ENCODE assay signal across 26 cellular contexts in the genomic region with DNA sequence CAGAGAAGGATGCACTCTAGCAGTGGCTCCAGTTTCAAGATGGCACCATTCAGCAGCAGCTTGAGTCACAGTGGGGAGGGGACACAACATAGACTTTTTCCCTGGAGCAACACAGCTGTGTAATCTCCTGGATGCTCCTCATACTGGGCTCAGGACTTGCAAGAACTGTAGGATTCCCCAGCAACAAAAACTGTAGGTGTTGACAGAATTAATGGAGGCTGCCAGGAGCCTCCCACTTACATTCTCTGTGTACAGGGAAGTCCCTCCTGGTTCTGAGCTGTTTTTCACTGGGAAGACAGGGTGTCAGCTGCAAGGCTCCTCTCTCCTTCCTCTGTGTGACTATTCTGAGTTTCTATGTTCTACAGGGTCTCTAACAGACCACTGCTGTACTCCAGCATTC.
"Had no signal": no experiment of that assay in that cellular context is flagged by ENCODE, and none has a peak within 500 bp of the region (broad histone marks: within the 10 kb centered on the region; RNA-seq: fewer than 3 reads in every experiment).

No MANE protein-coding gene starts in this region.

- H3K4me1 Mint-ChIP-seq: natural killer cell; nephron; stimulated activated effector memory CD8-positive, alpha-beta T cell treated with anti-CD3 and anti-CD28 coated beads, Interleukin-12 subunit alpha, Interleukin-12 subunit beta, amount 100 ng/mL, for 72 hours; stimulated activated naive B cell treated with anti-CD40 and anti-IgM and Interleukin-4, amounts not matched to agents 10 μg/mL and 1 μg/mL and 100 μg/mL, for 72 hours had no signal

- DNase-seq: natural killer cell; ovary; psoas muscle; right cardiac atrium; right lobe of liver; sigmoid colon; small intestine; stimulated activated CD4-positive, alpha-beta T cell treated with anti-CD3 and anti-CD28 coated beads, Interleukin-15, amount 100 ng/mL, for 24 hours; stimulated activated CD4-positive, alpha-beta T cell treated with anti-CD3 and anti-CD28 coated beads, Interleukin-2, amount 100 ng/mL, for 24 hours; stimulated activated CD4-positive, alpha-beta T cell treated with anti-CD3 and anti-CD28 coated beads, Interleukin-2, amount 100 ng/mL, for 48 hours; stimulated activated CD4-positive, alpha-beta T cell treated with anti-CD3 and anti-CD28 coated beads, Interleukin-4, amount 100 ng/mL, for 24 hours; stimulated activated naive B cell treated with anti-CD40 and anti-IgM and Interleukin-4, amounts not matched to agents 10 μg/mL and 1 μg/mL and 100 μg/mL, for 72 hours; stimulated activated naive CD4-positive, alpha-beta T cell treated with Interleukin-2 at 50 U/mL for 16 hours; stomach; thyroid gland; trophoblast cell; upper lobe of left lung had no signal

- H3K4me3 ChIP-seq: neural progenitor cell, ovary, psoas muscle, right lobe of liver, sigmoid colon, stomach, thoracic aorta, thyroid gland, tibial nerve, upper lobe of left lung, vagina had no signal

- H3K4me3 Mint-ChIP-seq: natural killer cell; nephron; neural progenitor cell; stimulated activated effector memory CD8-positive, alpha-beta T cell treated with anti-CD3 and anti-CD28 coated beads, Interleukin-12 subunit alpha, Interleukin-12 subunit beta, amount 100 ng/mL, for 72 hours; stimulated activated naive B cell treated with anti-CD40 and anti-IgM and Interleukin-4, amounts not matched to agents 10 μg/mL and 1 μg/mL and 100 μg/mL, for 72 hours; stimulated activated naive CD8-positive, alpha-beta T cell treated with anti-CD3 and anti-CD28 coated beads, Interleukin-15, Interleukin-2, amounts not matched to agents 100 ng/mL and 50 ng/mL, for 24 hours had no signal

- H3K27me3 Mint-ChIP-seq: progenitor cell of endocrine pancreas; stimulated activated naive B cell treated with anti-CD40 and anti-IgM and Interleukin-4, amounts not matched to agents 10 μg/mL and 1 μg/mL and 100 μg/mL, for 72 hours had no signal

- H3K36me3 Mint-ChIP-seq: natural killer cell; neural progenitor cell; stimulated activated effector memory CD8-positive, alpha-beta T cell treated with anti-CD3 and anti-CD28 coated beads, Interleukin-12 subunit alpha, Interleukin-12 subunit beta, amount 100 ng/mL, for 72 hours; stimulated activated naive B cell treated with anti-CD40 and anti-IgM and Interleukin-4, amounts not matched to agents 10 μg/mL and 1 μg/mL and 100 μg/mL, for 72 hours had no signal

- FAIRE-seq: small intestine, urothelium cell line had no signal

- H3K27ac Mint-ChIP-seq: natural killer cell; nephron; neural progenitor cell; progenitor cell of endocrine pancreas; stimulated activated effector memory CD8-positive, alpha-beta T cell treated with anti-CD3 and anti-CD28 coated beads, Interleukin-12 subunit alpha, Interleukin-12 subunit beta, amount 100 ng/mL, for 72 hours; stimulated activated naive B cell treated with anti-CD40 and anti-IgM and Interleukin-4, amounts not matched to agents 10 μg/mL and 1 μg/mL and 100 μg/mL, for 72 hours; stimulated activated naive CD8-positive, alpha-beta T cell treated with anti-CD3 and anti-CD28 coated beads, Interleukin-15, Interleukin-2, amounts not matched to agents 100 ng/mL and 50 ng/mL, for 24 hours had no signal

- H3K9me3 Mint-ChIP-seq: nephron; neural progenitor cell; stimulated activated naive CD8-positive, alpha-beta T cell treated with anti-CD3 and anti-CD28 coated beads, Interleukin-15, Interleukin-2, amounts not matched to agents 100 ng/mL and 50 ng/mL, for 24 hours had no signal
